Comparison of ENCODE assay signal across 17 cellular contexts in genomic region chr3:181725033-181725775, GRCh38. TPM values are rescaled to one million over a fixed set of nuclear protein-coding genes. Genes with fewer than 3 reads are reported as not detected.
DNase-seq lines count a peak whose midpoint lies in the region; ATAC-seq and TF ChIP-seq lines count a peak whose summit lies in the region.
"Had no signal": no experiment of that assay in that cellular context is flagged by ENCODE, and none has a peak within 500 bp of the region (broad histone marks: within the 10 kb centered on the region; RNA-seq: fewer than 3 reads in every experiment).

No MANE protein-coding gene starts in this region.

- H3K4me1 Mint-ChIP-seq in GM23338 = peaks cover 86% of the 10 kb centered on the region

- peaks cover 70% of the 10 kb centered on the region for H3K27me3 Mint-ChIP-seq in GM23338 (ENCODE audit: insufficient read depth, low read depth, poor library complexity)

- peak overlapping the region; percentile 29 for H3K9ac ChIP-seq in NT2/D1 (ENCODE audit: insufficient read length, low read depth)
- peak overlapping the region; percentile 67 for H3K9ac ChIP-seq in neuronal stem cell (ENCODE audit: low read depth, low read length, poor library complexity)

- no peak overlapping the region for H3K4ac ChIP-seq in neuronal stem cell (ENCODE audit: low read length)

- H3K23ac ChIP-seq in neuronal stem cell (ENCODE audit: low read depth, low read length, poor library complexity) = no peak overlapping the region

- 7 to 18% methylated on average over 24 of the region's 27 CpGs for WGBS in esophagus squamous epithelium, 2 donors
- WGBS in neuronal stem cell (ENCODE audit: extremely low coverage in 2 of 2, insufficient read length in 2 of 2, insufficient replicate concordance in 1 of 2), 2 donors = no CpG with 5 or more reads among the region's 27 CpGs

- H3K36me3 ChIP-seq in GM23338 (ENCODE audit: insufficient read depth) (no peaks in the 10 kb centered on the region), NT2/D1 (ENCODE audit: insufficient read depth, insufficient read length, low read length) (no peaks in the 10 kb centered on the region), esophagus squamous epithelium (no peaks in the 10 kb centered on the region), neuronal stem cell (replicated peaks in 1 of 2; ENCODE audit: control insufficient read depth in 2 of 2, insufficient read depth in 2 of 2, low read length in 2 of 2) (peaks cover 2 to 36% of the 10 kb centered on the region in 2 donors)
- H3K36me3 ChIP-seq: BE2C, suprapubic skin had no signal

- H3K4me3 Mint-ChIP-seq in GM23338 = peak overlapping the region; percentile 73

- peaks cover 78% of the 10 kb centered on the region for H3K27me3 ChIP-seq in GM23338 (ENCODE audit: insufficient read depth)
- H3K27me3 ChIP-seq in NT2/D1 (ENCODE audit: insufficient read depth, insufficient read length) = no peaks in the 10 kb centered on the region
- H3K27me3 ChIP-seq in esophagus squamous epithelium = peaks cover 0 to 100% (median 33%) of the 10 kb centered on the region in 4 donors
- H3K27me3 ChIP-seq in neuronal stem cell (ENCODE audit: control insufficient read depth in 3 of 3, insufficient read depth in 3 of 3, low read depth in 1 of 3, low read length in 3 of 3) = no peaks in the 10 kb centered on the region
- H3K27me3 ChIP-seq: BE2C had no signal

- H3K14ac ChIP-seq in neuronal stem cell (ENCODE audit: low read length) = no peak overlapping the region

- no peak overlapping the region for H4K8ac ChIP-seq in neuronal stem cell (ENCODE audit: low read depth, low read length)

- peak overlapping the region; percentile 41 for H2AK5ac ChIP-seq in neuronal stem cell (ENCODE audit: low read depth, low read length)

- peak overlapping the region; percentile 58 for H2BK5ac ChIP-seq in neuronal stem cell (ENCODE audit: low read length)

- H2BK12ac ChIP-seq in neuronal stem cell (ENCODE audit: low read length) = no peak overlapping the region

- peaks cover 8% of the 10 kb centered on the region for H3F3A ChIP-seq in GM23338 (replicated peaks; ENCODE audit: low read depth)

- no peak overlapping the region for H3K27ac Mint-ChIP-seq in GM23338

- H3K4me3 ChIP-seq in GM23338 (peak overlapping the region; percentile 61), NT2/D1 (ENCODE audit: insufficient read length, low read depth) (no peak overlapping the region), esophagus squamous epithelium (peak overlapping the region in 3 of 4 donors; percentile 42 to 69 (median 65)), neuronal stem cell (ENCODE audit: low read length in 2 of 2) (peak overlapping the region in 1 of 2 donors; percentile 24)
- H3K4me3 ChIP-seq: suprapubic skin had no signal

- no peak overlapping the region for H3K27ac ChIP-seq in GM23338 (ENCODE audit: low read depth)
- peak overlapping the region; percentile 28 to 93 (median 66) for H3K27ac ChIP-seq in esophagus squamous epithelium
- H3K27ac ChIP-seq in neuronal stem cell (replicated peaks; ENCODE audit: low read length) = peak overlapping the region; percentile 94
- H3K27ac ChIP-seq: suprapubic skin had no signal

- H3K79me2 ChIP-seq in GM23338 (replicated peaks; ENCODE audit: insufficient read depth) = peaks cover 16% of the 10 kb centered on the region

- H2AFZ ChIP-seq in GM23338 (no peak overlapping the region), neuronal stem cell (ENCODE audit: low read length) (no peak overlapping the region)

- peak overlapping the region; percentile 88 for H3K18ac ChIP-seq in neuronal stem cell (ENCODE audit: low read length)

- H3K4me2 ChIP-seq in GM23338 (peak overlapping the region; percentile 92), neuronal stem cell (ENCODE audit: insufficient read depth, low read length, poor library complexity, severe bottlenecking) (peak overlapping the region; percentile 57)

- DNase-seq in GM23338 (ENCODE audit: low spot score) (no peak), NT2/D1 (ENCODE audit: low read depth, low spot score) (no peak), esophagus squamous epithelium (lab: John Stamatoyannopoulos, UW) (no peak), neuronal stem cell (ENCODE audit: low spot score) (no peak), NCI-H2171 treated with DMSO at 0.1 percent for 48 hours (lab: John Stamatoyannopoulos, UW) (no peak), A172 (ENCODE audit: low spot score) (no peak)
- DNase-seq: activated CD4-positive, alpha-beta T cell treated with anti-CD3 and anti-CD28 coated beads, Interleukin-2, amount 50 U/mL, for 48 hours; activated effector memory CD4-positive, alpha-beta T cell treated with anti-CD3 and anti-CD28 coated beads, Interleukin-2, amount 50 U/mL, for 16 hours; BE2C; IMR-90; kidney; NCI-H2029 treated with DMSO at 0.1 percent for 48 hours; NCI-H524 treated with DMSO at 0.1 percent for 48 hours; OCI-M1 had no signal

- TF ChIP-seq CTCF in GM23338 (conservative IDR thresholded peaks at IDR 0.05; ENCODE audit: low read depth in 2 of 2) (no peak), esophagus squamous epithelium (IDR thresholded peaks at IDR 0.05) (no peak)

- no peaks in the 10 kb centered on the region for H4K20me1 ChIP-seq in GM23338 (replicated peaks; ENCODE audit: insufficient read depth)

- H2BK120ac ChIP-seq in neuronal stem cell (ENCODE audit: low read depth, low read length) = no peak overlapping the region

- intact Hi-C loops in esophagus squamous epithelium (cut with DNase I) = no loop called here

- H3K36me3 Mint-ChIP-seq in GM23338 (ENCODE audit: low read depth) = peaks cover 12% of the 10 kb centered on the region; the same call in 1 of the 3 replicates

- H3K9me3 Mint-ChIP-seq in GM23338 = peaks cover 2% of the 10 kb centered on the region; the same call in 1 of the 3 replicates

- no peak overlapping the region for H4K91ac ChIP-seq in neuronal stem cell (ENCODE audit: low read depth, low read length, poor library complexity)

- ATAC-seq in GM23338 (no peak), HG03571 (IDR thresholded peaks at IDR 0.05; ENCODE audit: unreplicated experiment) (no peak)
- ATAC-seq: HCT116 had no signal

- H3K9me3 ChIP-seq in NT2/D1 (ENCODE audit: insufficient read depth, low read length) = no peaks in the 10 kb centered on the region; the same call in 1 of the 2 replicates
- H3K9me3 ChIP-seq in esophagus squamous epithelium = no peaks in the 10 kb centered on the region
- peaks cover 0 to 4% of the 10 kb centered on the region in 2 donors for H3K9me3 ChIP-seq in neuronal stem cell (replicated peaks in 1 of 2; ENCODE audit: control insufficient read depth in 2 of 2, insufficient read depth in 1 of 2, low read depth in 1 of 2, low read length in 2 of 2)
- H3K9me3 ChIP-seq: BE2C, suprapubic skin had no signal

- H2BK15ac ChIP-seq in neuronal stem cell (ENCODE audit: low read length) = no peak overlapping the region

- H3K4me1 ChIP-seq in GM23338 (ENCODE audit: insufficient read depth) (peaks cover 81% of the 10 kb centered on the region), NT2/D1 (ENCODE audit: insufficient read depth, insufficient read length) (peaks cover 4% of the 10 kb centered on the region), esophagus squamous epithelium (peaks cover 14 to 82% (median 25%) of the 10 kb centered on the region in 3 donors), neuronal stem cell (ENCODE audit: control insufficient read depth in 2 of 2, insufficient read depth in 1 of 2, low read depth in 1 of 2, low read length in 2 of 2) (peaks cover 29 to 84% of the 10 kb centered on the region in 2 donors)
- H3K4me1 ChIP-seq: BE2C had no signal

- no peak for TF ChIP-seq POLR2A in esophagus squamous epithelium (IDR thresholded peaks at IDR 0.05)

- peaks cover 2% of the 10 kb centered on the region for H3K79me1 ChIP-seq in neuronal stem cell (ENCODE audit: low read depth, low read length)

- H3K9me2 ChIP-seq in GM23338 (ENCODE audit: insufficient read depth) = no peaks in the 10 kb centered on the region

TF ChIP-seq in GM23338, 12 proteins besides CTCF, POLR2A, EP300 and RAD21:
- TF ChIP-seq EZH2 (IDR thresholded peaks at IDR 0.05; ENCODE audit: low read depth, unreplicated experiment) = peak; percentile 21
- no peak for TF ChIP-seq ZNF114 (CRISPR knock-in tag; IDR thresholded peaks at IDR 0.05)
- no peak for TF ChIP-seq CREB1 (CRISPR knock-in tag; IDR thresholded peaks at IDR 0.05; ENCODE audit: low read depth)
- no peak for TF ChIP-seq EZH2phosphoT487 (IDR thresholded peaks at IDR 0.05; ENCODE audit: unreplicated experiment)
- TF ChIP-seq POLR2AphosphoS5 (IDR thresholded peaks at IDR 0.05; ENCODE audit: low read depth) = no peak

RNA-seq across cellular contexts. Expression of gene SOX2, which starts 13.5 kb away (rescaled TPM):
- total RNA-seq in GM23338 (2014; rRNA removed; shearing (Covaris generic)) = 211 and 228 TPM in 2 replicates
- 105 and 117 TPM in 2 replicates for polyA plus RNA-seq in GM23338 (2016; fragmentation: Nextera tagmentation; extraction: Ambion mirVana)
- 10 to 100 TPM; 21.3 to 54.8 (median 43.5) TPM for total RNA-seq in esophagus squamous epithelium
- 589 TPM for polyA plus RNA-seq in neuronal stem cell (2013, experiment 1 of 2)
- 620 TPM for polyA plus RNA-seq in neuronal stem cell (2013, experiment 2 of 2)
- 3.4 and 4.3 TPM in 2 replicates for total RNA-seq in A172 (2014; rRNA removed; shearing (Covaris generic))
- total RNA-seq: IMR-90 had no signal
- polyA plus RNA-seq: IMR-90 had no signal
